In genomic region chr2:106096446-106097369, GRCh38 we compare ENCODE assay signal across 11 cellular contexts.
DNase-seq lines count a peak whose midpoint lies in the region; ATAC-seq lines count a peak whose summit lies in the region.
"Had no signal": no experiment of that assay in that cellular context is flagged by ENCODE, and none has a peak within 500 bp of the region (broad histone marks: within the 10 kb centered on the region; RNA-seq: fewer than 3 reads in every experiment).

No MANE protein-coding gene starts in this region.

- no peaks in the 10 kb centered on the region for H3K79me1 ChIP-seq in neuronal stem cell (ENCODE audit: low read depth, low read length)

- no peak overlapping the region for H4K91ac ChIP-seq in neuronal stem cell (ENCODE audit: low read depth, low read length, poor library complexity)

- H3K27ac ChIP-seq in CD8-positive, alpha-beta memory T cell (ENCODE audit: low read depth, low read length) = peak overlapping the region; percentile 60
- H3K27ac ChIP-seq in neuronal stem cell (replicated peaks; ENCODE audit: low read length) = no peak overlapping the region

- H3K4me3 ChIP-seq in CD8-positive, alpha-beta memory T cell (ENCODE audit: low read length) = peak overlapping the region; percentile 74
- H3K4me3 ChIP-seq in neuronal stem cell (ENCODE audit: low read length in 2 of 2) = no peak overlapping the region

- H2BK120ac ChIP-seq in neuronal stem cell (ENCODE audit: low read depth, low read length) = no peak overlapping the region

- H3K4me1 Mint-ChIP-seq in CD8-positive, alpha-beta memory T cell = peaks cover 55 to 76% (median 66%) of the 10 kb centered on the region in 3 donors

- H3K36me3 Mint-ChIP-seq in CD8-positive, alpha-beta memory T cell = peaks cover 0 to 70% (median 16%) of the 10 kb centered on the region in 3 donors

- no peaks in the 10 kb centered on the region for H3K27me3 Mint-ChIP-seq in CD8-positive, alpha-beta memory T cell

- ATAC-seq in HG03520 (IDR thresholded peaks at IDR 0.05; ENCODE audit: unreplicated experiment) (no peak), HG02623 (IDR thresholded peaks at IDR 0.05; ENCODE audit: unreplicated experiment) (no peak)

- no peak overlapping the region for H3K4ac ChIP-seq in neuronal stem cell (ENCODE audit: low read length)

- no peak overlapping the region for H3K4me2 ChIP-seq in neuronal stem cell (ENCODE audit: insufficient read depth, low read length, poor library complexity, severe bottlenecking)

- H2BK5ac ChIP-seq in neuronal stem cell (ENCODE audit: low read length) = no peak overlapping the region

- H2AK5ac ChIP-seq in neuronal stem cell (ENCODE audit: low read depth, low read length) = no peak overlapping the region

- no peaks in the 10 kb centered on the region for H3K36me3 ChIP-seq in CD8-positive, alpha-beta memory T cell (ENCODE audit: insufficient read depth, low read length)
- peaks cover 23 to 90% of the 10 kb centered on the region in 2 donors for H3K36me3 ChIP-seq in neuronal stem cell (replicated peaks in 1 of 2; ENCODE audit: control insufficient read depth in 2 of 2, insufficient read depth in 2 of 2, low read length in 2 of 2)

- POLR2A ChIA-PET in CD8-positive, alpha-beta memory T cell (lab: Charles Lee) = interaction anchor here (1.0 to 1.5 kb wide), 6 partner anchors 64 to 357 kb away, joined by 3 to 6 read pairs (median 3); no protein-coding TSS in a partner anchor

- H3K4me3 Mint-ChIP-seq in CD8-positive, alpha-beta memory T cell = peak overlapping the region; percentile 79 to 91 (median 81)

- WGBS in neuronal stem cell (ENCODE audit: extremely low coverage in 2 of 2, insufficient read length in 2 of 2, insufficient replicate concordance in 1 of 2), 2 donors = no CpG with 5 or more reads among the region's 22 CpGs

- DNase-seq in CD8-positive, alpha-beta memory T cell = peak in 3 of 5 donors; percentile 58 to 76 (median 61)
- peak; percentile 28 for DNase-seq in T follicular helper cell (ENCODE audit: low read depth)
- peak; percentile 65 for DNase-seq in central memory CD4-positive, alpha-beta T cell
- DNase-seq in neuronal stem cell (ENCODE audit: low spot score) = no peak
- DNase-seq in NCI-H2227 (lab: John Stamatoyannopoulos, UW; ENCODE audit: unreplicated experiment) = no peak
- DNase-seq: GDM1, NCI-H446 treated with DMSO at 0.1 percent for 48 hours, OCI-M1 had no signal

- no peak overlapping the region for H2BK12ac ChIP-seq in neuronal stem cell (ENCODE audit: low read length)

- H3K27ac Mint-ChIP-seq in CD8-positive, alpha-beta memory T cell = peak overlapping the region; percentile 92 to 99 (median 95)

- peak overlapping the region; percentile 5 for H3K23ac ChIP-seq in neuronal stem cell (ENCODE audit: low read depth, low read length, poor library complexity)

- H3K4me1 ChIP-seq in CD8-positive, alpha-beta memory T cell (ENCODE audit: insufficient read depth, low read length) = peaks cover 59% of the 10 kb centered on the region
- peaks cover 0 to 8% of the 10 kb centered on the region in 2 donors for H3K4me1 ChIP-seq in neuronal stem cell (ENCODE audit: control insufficient read depth in 2 of 2, insufficient read depth in 1 of 2, low read depth in 1 of 2, low read length in 2 of 2)

- H3K9ac ChIP-seq in neuronal stem cell (ENCODE audit: low read depth, low read length, poor library complexity) = no peak overlapping the region

- no peaks in the 10 kb centered on the region for H3K9me3 ChIP-seq in CD8-positive, alpha-beta memory T cell (ENCODE audit: low read length)
- no peaks in the 10 kb centered on the region for H3K9me3 ChIP-seq in neuronal stem cell (replicated peaks in 1 of 2; ENCODE audit: control insufficient read depth in 2 of 2, insufficient read depth in 1 of 2, low read depth in 1 of 2, low read length in 2 of 2)

- no peaks in the 10 kb centered on the region for H3K9me3 Mint-ChIP-seq in CD8-positive, alpha-beta memory T cell
- H3K9me3 Mint-ChIP-seq: CD14-positive monocyte had no signal

- H4K8ac ChIP-seq in neuronal stem cell (ENCODE audit: low read depth, low read length) = no peak overlapping the region

- H2BK15ac ChIP-seq in neuronal stem cell (ENCODE audit: low read length) = no peak overlapping the region

- CTCF ChIA-PET in CD8-positive, alpha-beta memory T cell (lab: Charles Lee) = interaction anchor here (0.5 to 2.0 kb wide), 10 partner anchors 9 to 520 kb away, joined by 3 to 6 read pairs (median 3); no protein-coding TSS in a partner anchor

- peak overlapping the region; percentile 77 for H3K18ac ChIP-seq in neuronal stem cell (ENCODE audit: low read length)

- peak overlapping the region; percentile 58 for H3K14ac ChIP-seq in neuronal stem cell (ENCODE audit: low read length)

- no peak overlapping the region for H2AFZ ChIP-seq in neuronal stem cell (ENCODE audit: low read length)

- no peaks in the 10 kb centered on the region for H3K27me3 ChIP-seq in CD8-positive, alpha-beta memory T cell (ENCODE audit: insufficient read depth, low read length, poor library complexity, severe bottlenecking)
- H3K27me3 ChIP-seq in neuronal stem cell (ENCODE audit: control insufficient read depth in 3 of 3, insufficient read depth in 3 of 3, low read depth in 1 of 3, low read length in 3 of 3) = no peaks in the 10 kb centered on the region

Comparison
In these comparisons a context has a peak if more than half of its experiments do, and no peak if none do; other contexts are left out.
1. DNase-seq: peak in CD8-positive, alpha-beta memory T cell (3 of 5), T follicular helper cell (single experiment) and central memory CD4-positive, alpha-beta T cell (single experiment); none in neuronal stem cell (single experiment) and NCI-H2227 (single experiment).